ENCODE assay signal across 20 cellular contexts in the genomic region with DNA sequence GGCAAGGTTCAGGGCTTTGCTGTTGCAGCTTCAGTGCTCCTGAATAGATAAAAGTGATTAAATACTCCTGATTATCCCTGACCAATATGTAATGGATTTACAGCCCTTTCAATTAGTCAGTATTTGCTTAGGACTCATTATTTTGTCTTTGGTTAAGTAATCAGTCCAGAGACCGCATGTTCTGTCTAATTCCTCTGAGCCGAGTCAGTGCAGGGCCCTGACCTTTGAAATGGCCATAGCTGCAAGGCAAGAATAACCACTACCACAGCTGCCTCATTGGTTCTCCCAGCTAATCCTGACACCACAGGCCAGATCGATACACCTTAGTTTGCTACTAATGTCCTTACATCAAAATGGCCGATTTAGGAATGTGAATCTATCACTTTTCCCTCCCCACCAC.
DNase-seq lines count a peak whose midpoint lies in the region; ATAC-seq and TF ChIP-seq lines count a peak whose summit lies in the region.
"Had no signal": no experiment of that assay in that cellular context is flagged by ENCODE, and none has a peak within 500 bp of the region (broad histone marks: within the 10 kb centered on the region; RNA-seq: fewer than 3 reads in every experiment).

No MANE protein-coding gene starts in this region.

- peaks cover 57% of the 10 kb centered on the region for H3K4me1 ChIP-seq in cardiac muscle cell (ENCODE audit: low read depth)
- H3K4me1 ChIP-seq: psoas muscle had no signal

- no peaks in the 10 kb centered on the region for H3K9me3 ChIP-seq in cardiac muscle cell (ENCODE audit: low read depth)
- H3K9me3 ChIP-seq: psoas muscle, upper lobe of right lung had no signal

- H3K27ac ChIP-seq in cardiac muscle cell, result peak overlapping the region; percentile 82
- H3K27ac ChIP-seq: psoas muscle, SK-N-MC, upper lobe of right lung had no signal

- H3K27ac Mint-ChIP-seq in type B pancreatic cell, result no peak overlapping the region
- H3K27ac Mint-ChIP-seq in stimulated activated naive CD8-positive, alpha-beta T cell treated with anti-CD3 and anti-CD28 coated beads, Interleukin-15, amount 100 ng/mL, for 72 hours, result no peak overlapping the region
- H3K27ac Mint-ChIP-seq: activated CD8-positive, alpha-beta T cell treated with anti-CD3 and anti-CD28 coated beads for 36 hours; activated T-cell treated with anti-CD3 and anti-CD28 coated beads, Interleukin-2, amount 50 U/mL, for 72 hours; GM23338 had no signal

- H3K36me3 Mint-ChIP-seq in type B pancreatic cell, result peaks cover 50% of the 10 kb centered on the region
- H3K36me3 Mint-ChIP-seq: naive B cell had no signal

- no peak overlapping the region for H3K4me3 ChIP-seq in cardiac muscle cell
- H3K4me3 ChIP-seq: GM23338, psoas muscle, SK-N-MC, upper lobe of right lung had no signal

- no peaks in the 10 kb centered on the region for H3K27me3 ChIP-seq in cardiac muscle cell
- H3K27me3 ChIP-seq: upper lobe of right lung had no signal

- peaks cover 70% of the 10 kb centered on the region for H3K36me3 ChIP-seq in cardiac muscle cell

- no peaks in the 10 kb centered on the region for H3K9me3 Mint-ChIP-seq in type B pancreatic cell
- no peaks in the 10 kb centered on the region for H3K9me3 Mint-ChIP-seq in stimulated activated naive CD8-positive, alpha-beta T cell treated with anti-CD3 and anti-CD28 coated beads, Interleukin-15, amount 100 ng/mL, for 72 hours
- H3K9me3 Mint-ChIP-seq: activated T-cell treated with anti-CD3 and anti-CD28 coated beads, Interleukin-2, amount 50 U/mL, for 72 hours; GM23338 had no signal

- ATAC-seq in left ventricle myocardium superior (no peak), HG02840 (IDR thresholded peaks at IDR 0.05; ENCODE audit: low FRiP score, unreplicated experiment) (no peak)
- ATAC-seq in stimulated activated naive CD8-positive, alpha-beta T cell treated with anti-CD3 and anti-CD28 coated beads, Interleukin-15, amount 100 ng/mL, for 72 hours, result no peak
- ATAC-seq: activated CD8-positive, alpha-beta T cell treated with anti-CD3 and anti-CD28 coated beads for 36 hours; activated T-cell treated with anti-CD3 and anti-CD28 coated beads, Interleukin-2, amount 50 U/mL, for 72 hours; GM23338; psoas muscle; stimulated activated naive CD8-positive, alpha-beta T cell treated with anti-CD3 and anti-CD28 coated beads, Interleukin-15, Interleukin-2, amounts not matched to agents 100 U/mL and 50 U/mL, for 24 hours; upper lobe of right lung had no signal

- peak overlapping the region; percentile 44 for H3K4me3 Mint-ChIP-seq in type B pancreatic cell
- no peak overlapping the region for H3K4me3 Mint-ChIP-seq in stimulated activated naive CD8-positive, alpha-beta T cell treated with anti-CD3 and anti-CD28 coated beads, Interleukin-15, amount 100 ng/mL, for 72 hours
- H3K4me3 Mint-ChIP-seq: activated CD8-positive, alpha-beta T cell treated with anti-CD3 and anti-CD28 coated beads for 36 hours; activated T-cell treated with anti-CD3 and anti-CD28 coated beads, Interleukin-2, amount 50 U/mL, for 72 hours; GM23338; naive B cell had no signal

- H3K4me1 Mint-ChIP-seq in type B pancreatic cell (ENCODE audit: unreplicated experiment), result peaks cover 69% of the 10 kb centered on the region
- H3K4me1 Mint-ChIP-seq in stimulated activated naive CD8-positive, alpha-beta T cell treated with anti-CD3 and anti-CD28 coated beads, Interleukin-15, amount 100 ng/mL, for 72 hours, result no peaks in the 10 kb centered on the region
- H3K4me1 Mint-ChIP-seq: naive B cell had no signal

- no peaks in the 10 kb centered on the region for H3K27me3 Mint-ChIP-seq in type B pancreatic cell
- H3K27me3 Mint-ChIP-seq in stimulated activated naive CD8-positive, alpha-beta T cell treated with anti-CD3 and anti-CD28 coated beads, Interleukin-15, amount 100 ng/mL, for 72 hours, result peaks cover 8% of the 10 kb centered on the region
- H3K27me3 Mint-ChIP-seq: activated CD8-positive, alpha-beta T cell treated with anti-CD3 and anti-CD28 coated beads for 36 hours; naive B cell had no signal

- TF ChIP-seq CTCF in cardiac muscle cell (IDR thresholded peaks at IDR 0.05; ENCODE audit: low read depth, low read length) (no peak), type B pancreatic cell (conservative IDR thresholded peaks at IDR 0.05) (no peak)

- no peak for DNase-seq in cardiac muscle cell (ENCODE audit: low read depth in 1 of 2, low spot score in 1 of 2)
- DNase-seq in left ventricle myocardium superior, result no peak
- DNase-seq in RPMI7951 (ENCODE audit: low read depth), result peak; percentile 30
- peak; percentile 64 for DNase-seq in kidney glomerular epithelial cell (lab: John Stamatoyannopoulos, UW)
- no peak for DNase-seq in type B pancreatic cell (ENCODE audit: extremely low spot score, unreplicated experiment)
- DNase-seq in stimulated activated naive CD8-positive, alpha-beta T cell treated with anti-CD3 and anti-CD28 coated beads, Interleukin-15, amount 100 ng/mL, for 72 hours, result no peak
- DNase-seq in activated naive CD4-positive, alpha-beta T cell (lab: John Stamatoyannopoulos, UW), result no peak
- DNase-seq: 8988T; activated CD8-positive, alpha-beta T cell treated with anti-CD3 and anti-CD28 coated beads for 36 hours; activated T-cell treated with anti-CD3 and anti-CD28 coated beads, Interleukin-2, amount 50 U/mL, for 72 hours; central memory CD4-positive, alpha-beta T cell; DND-41; naive B cell; NCI-H1694; psoas muscle; stimulated activated naive CD8-positive, alpha-beta T cell treated with anti-CD3 and anti-CD28 coated beads, Interleukin-15, Interleukin-2, amounts not matched to agents 100 U/mL and 50 U/mL, for 24 hours; upper lobe of right lung had no signal

- intact Hi-C loops in left ventricle myocardium superior (cut with micrococcal nuclease), result no loop called here

Comparison
In these comparisons a context has a peak if more than half of its experiments do, and no peak if none do; other contexts are left out.
1. DNase-seq: peak in RPMI7951 (single experiment) and kidney glomerular epithelial cell (single experiment); none in cardiac muscle cell (0 of 2), left ventricle myocardium superior (single experiment), type B pancreatic cell (single experiment), stimulated activated naive CD8-positive, alpha-beta T cell treated with anti-CD3 and anti-CD28 coated beads, Interleukin-15, amount 100 ng/mL, for 72 hours (0 of 2) and activated naive CD4-positive, alpha-beta T cell (0 of 4).